ENCODE assay signal across 18 cellular contexts in the genomic region with DNA sequence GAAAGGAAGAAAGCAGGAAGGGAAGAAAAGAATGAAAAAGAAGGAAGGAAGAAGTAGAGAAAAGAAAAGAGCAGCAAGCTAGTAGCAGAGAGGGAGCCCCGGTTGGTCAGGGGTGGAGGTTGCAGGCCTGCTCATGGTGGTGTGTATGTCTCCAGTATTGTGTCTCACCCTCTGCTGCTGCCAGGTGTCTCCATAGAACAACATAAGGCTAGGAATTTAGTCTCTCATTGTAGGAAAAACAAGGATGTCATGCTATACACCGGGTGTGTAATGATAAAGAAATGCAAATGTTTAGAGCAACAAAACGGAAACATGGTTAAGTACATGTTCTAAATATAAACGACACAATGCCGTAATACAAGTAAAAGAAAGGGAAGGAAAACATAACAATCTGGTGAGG.
DNase-seq lines count a peak whose midpoint lies in the region; ATAC-seq, FAIRE-seq and TF ChIP-seq lines count a peak whose summit lies in the region.
"Had no signal": no experiment of that assay in that cellular context is flagged by ENCODE, and none has a peak within 500 bp of the region (broad histone marks: within the 10 kb centered on the region; RNA-seq: fewer than 3 reads in every experiment).

No MANE protein-coding gene starts in this region.

- no peak overlapping the region for H3K27ac ChIP-seq in DOHH2 (ENCODE audit: low read depth, low read length)
- H3K27ac ChIP-seq in endothelial cell of umbilical vein (ENCODE audit: insufficient read depth, low read depth, low read length), result peak overlapping the region; percentile 86
- H3K27ac ChIP-seq: C4-2B, HL-60 had no signal

- FAIRE-seq in endothelial cell of umbilical vein (lab: Jason Lieb, UNC), result peak; percentile 79
- FAIRE-seq: D721Med, H54, K562 had no signal

- ATAC-seq in GM19463 (IDR thresholded peaks at IDR 0.05; ENCODE audit: unreplicated experiment) (no peak), GM18909 (IDR thresholded peaks at IDR 0.05; ENCODE audit: poor library complexity, unreplicated experiment) (no peak)
- ATAC-seq: HCT116, K562 had no signal

- H3K4me1 Mint-ChIP-seq in activated T-helper 2 cell treated with anti-CD3 and anti-CD28 coated beads, Interferon-gamma antibody, Interleukin-2, Interleukin-4, amounts not matched to agents 10 μg/mL and 5 μg/mL and 100 μg/mL, durations not matched to agents 14 hours and 24 hours and 36 hours (ENCODE audit: low read depth), result no peaks in the 10 kb centered on the region

- no peak for TF ChIP-seq CTCF in DOHH2 (IDR thresholded peaks at IDR 0.05; ENCODE audit: low read depth, low read length, poor library complexity, severe bottlenecking)
- TF ChIP-seq CTCF in endothelial cell of umbilical vein (IDR thresholded peaks at IDR 0.05; ENCODE audit: extremely low read depth in 1 of 2, insufficient read depth in 1 of 2, low read depth in 1 of 2, low read length in 2 of 2), result no peak

- POLR2A ChIA-PET in endothelial cell of umbilical vein (lab: Charles Lee), result no interaction called here

- H4K20me1 ChIP-seq in DOHH2 (ENCODE audit: control insufficient read depth, insufficient read depth, low read depth, low read length) (no peaks in the 10 kb centered on the region), endothelial cell of umbilical vein (replicated peaks; ENCODE audit: control insufficient read depth, extremely low read depth, insufficient read depth, low read length) (no peaks in the 10 kb centered on the region)

- H3K36me3 ChIP-seq in DOHH2 (ENCODE audit: control insufficient read depth, low read length), result no peaks in the 10 kb centered on the region
- H3K36me3 ChIP-seq in endothelial cell of umbilical vein (ENCODE audit: control insufficient read depth in 2 of 2, extremely low read depth in 1 of 2, insufficient read depth in 2 of 2, low read length in 2 of 2), result no peaks in the 10 kb centered on the region

- H3K9me3 ChIP-seq in DOHH2 (ENCODE audit: control insufficient read depth, insufficient read depth, low read length) (no peaks in the 10 kb centered on the region), endothelial cell of umbilical vein (replicated peaks; ENCODE audit: control insufficient read depth, insufficient read depth, low read length) (no peaks in the 10 kb centered on the region)

- H3K27me3 ChIP-seq in DOHH2 (ENCODE audit: control insufficient read depth, low read length) (no peaks in the 10 kb centered on the region), endothelial cell of umbilical vein (ENCODE audit: control insufficient read depth in 2 of 2, insufficient read depth in 2 of 2, low read length in 2 of 2) (no peaks in the 10 kb centered on the region)

- intact Hi-C loops in endothelial cell of umbilical vein (cut with micrococcal nuclease), result loop anchor here (1.0 kb wide), 2 partner anchors 32 to 359 kb away; no protein-coding TSS in a partner anchor
- intact Hi-C loops in activated T-helper 2 cell treated with anti-CD3 and anti-CD28 coated beads, Interferon-gamma antibody, Interleukin-2, Interleukin-4, amounts not matched to agents 10 μg/mL and 5 μg/mL and 100 μg/mL, durations not matched to agents 14 hours and 24 hours and 36 hours (cut with micrococcal nuclease), result no loop called here

- no peaks in the 10 kb centered on the region for H3F3A ChIP-seq in DOHH2 (ENCODE audit: control insufficient read depth, insufficient read depth)

- peaks cover 11% of the 10 kb centered on the region for H3K4me1 ChIP-seq in DOHH2 (ENCODE audit: control insufficient read depth, low read length)
- peaks cover 12% of the 10 kb centered on the region for H3K4me1 ChIP-seq in endothelial cell of umbilical vein (ENCODE audit: control insufficient read depth, extremely low read depth, insufficient read depth, low read length)
- H3K4me1 ChIP-seq: Caco-2 had no signal

- no peaks in the 10 kb centered on the region for H3K9me3 Mint-ChIP-seq in activated T-helper 2 cell treated with anti-CD3 and anti-CD28 coated beads, Interferon-gamma antibody, Interleukin-2, Interleukin-4, amounts not matched to agents 10 μg/mL and 5 μg/mL and 100 μg/mL, durations not matched to agents 14 hours and 24 hours and 36 hours
- H3K9me3 Mint-ChIP-seq: HFFc6 had no signal

- H3K27ac Mint-ChIP-seq in activated T-helper 2 cell treated with anti-CD3 and anti-CD28 coated beads, Interferon-gamma antibody, Interleukin-2, Interleukin-4, amounts not matched to agents 10 μg/mL and 5 μg/mL and 100 μg/mL, durations not matched to agents 14 hours and 24 hours and 36 hours, result no peak overlapping the region
- H3K27ac Mint-ChIP-seq: CD4-positive, alpha-beta T cell; HFFc6 had no signal

- no peaks in the 10 kb centered on the region for H3K27me3 Mint-ChIP-seq in activated T-helper 2 cell treated with anti-CD3 and anti-CD28 coated beads, Interferon-gamma antibody, Interleukin-2, Interleukin-4, amounts not matched to agents 10 μg/mL and 5 μg/mL and 100 μg/mL, durations not matched to agents 14 hours and 24 hours and 36 hours (ENCODE audit: low read depth)
- H3K27me3 Mint-ChIP-seq: CD4-positive, alpha-beta T cell had no signal

- H3K4me3 Mint-ChIP-seq in activated T-helper 2 cell treated with anti-CD3 and anti-CD28 coated beads, Interferon-gamma antibody, Interleukin-2, Interleukin-4, amounts not matched to agents 10 μg/mL and 5 μg/mL and 100 μg/mL, durations not matched to agents 14 hours and 24 hours and 36 hours (ENCODE audit: low read depth), result no peak overlapping the region
- H3K4me3 Mint-ChIP-seq: CD4-positive, alpha-beta T cell; HFFc6 had no signal

- no peaks in the 10 kb centered on the region for H3K36me3 Mint-ChIP-seq in activated T-helper 2 cell treated with anti-CD3 and anti-CD28 coated beads, Interferon-gamma antibody, Interleukin-2, Interleukin-4, amounts not matched to agents 10 μg/mL and 5 μg/mL and 100 μg/mL, durations not matched to agents 14 hours and 24 hours and 36 hours (ENCODE audit: low read depth)

- DNase-seq in HCEC 1CT, result peak; percentile 82
- DNase-seq in NOMO-1 treated with DMSO at 0.1 percent for 48 hours (lab: John Stamatoyannopoulos, UW; ENCODE audit: unreplicated experiment), result peak; percentile 52
- DNase-seq in endothelial cell of umbilical vein (ENCODE audit: low read depth, low spot score), result peak; percentile 72
- no peak for DNase-seq in activated T-helper 2 cell treated with anti-CD3 and anti-CD28 coated beads, Interferon-gamma antibody, Interleukin-2, Interleukin-4, amounts not matched to agents 10 μg/mL and 5 μg/mL and 100 μg/mL, durations not matched to agents 14 hours and 24 hours and 36 hours (ENCODE audit: low spot score)
- no peak for DNase-seq in anterior cingulate cortex (lab: John Stamatoyannopoulos, UW)
- DNase-seq: Caco-2; CD4-positive, alpha-beta T cell; GF-D8; HFFc6 had no signal

- H3K79me2 ChIP-seq in DOHH2 (ENCODE audit: control insufficient read depth, low read length) (no peaks in the 10 kb centered on the region), endothelial cell of umbilical vein (ENCODE audit: control insufficient read depth, insufficient read depth, low read length) (no peaks in the 10 kb centered on the region)

- no peaks in the 10 kb centered on the region for H3K9me2 ChIP-seq in DOHH2 (replicated peaks; ENCODE audit: control insufficient read depth, low read length)

- H3K4me2 ChIP-seq in DOHH2 (ENCODE audit: low read length), result 0 out of 2 replicates have a peak overlapping the region, but pooled peaks have one; percentile 4
- no peak overlapping the region for H3K4me2 ChIP-seq in endothelial cell of umbilical vein (ENCODE audit: insufficient read depth, low read length)

- H2AFZ ChIP-seq in endothelial cell of umbilical vein (ENCODE audit: low read depth, low read length), result no peak overlapping the region

- H3K4me3 ChIP-seq in DOHH2 (ENCODE audit: low read length), result no peak overlapping the region
- no peak overlapping the region for H3K4me3 ChIP-seq in endothelial cell of umbilical vein (replicated peaks in 1 of 3; ENCODE audit: insufficient read depth in 1 of 3, low read depth in 1 of 3, low read length in 3 of 3)
- H3K4me3 ChIP-seq: K562 had no signal

- no peak for TF ChIP-seq POLR2A in endothelial cell of umbilical vein (IDR thresholded peaks at IDR 0.05; ENCODE audit: low read depth, low read length)

- CTCF ChIA-PET in endothelial cell of umbilical vein (lab: Charles Lee), result interaction anchor here (0.9 to 1.5 kb wide), 5 partner anchors 18 to 1228 kb away, joined by 3 to 8 read pairs (median 4); no protein-coding TSS in a partner anchor

- dilution Hi-C loops in endothelial cell of umbilical vein (cut with MboI; ENCODE audit: extremely low pct_ligation_motif_present, low sequenced_read_pairs), result no loop called here

- no TSS peak for BruUV-seq in endothelial cell of umbilical vein (replicated peaks; lab: Mats Ljungman, UMichigan)

- H3K9ac ChIP-seq in endothelial cell of umbilical vein (replicated peaks; ENCODE audit: extremely low read depth, insufficient read depth, low read length), result no peak overlapping the region

- no peaks in the 10 kb centered on the region for H3K9me1 ChIP-seq in endothelial cell of umbilical vein (replicated peaks; ENCODE audit: control insufficient read depth, extremely low read depth, insufficient read depth, low read length)

TF ChIP-seq in endothelial cell of umbilical vein, 7 proteins besides CTCF, POLR2A, EP300 and RAD21:
- TF ChIP-seq JUN (IDR thresholded peaks at IDR 0.05; ENCODE audit: borderline replicate concordance, insufficient read depth, insufficient read length, low read depth) (peak; percentile 67), FOS (IDR thresholded peaks at IDR 0.05; ENCODE audit: borderline replicate concordance, insufficient read depth, low read length) (no peak)
- TF ChIP-seq, protein P1, sequence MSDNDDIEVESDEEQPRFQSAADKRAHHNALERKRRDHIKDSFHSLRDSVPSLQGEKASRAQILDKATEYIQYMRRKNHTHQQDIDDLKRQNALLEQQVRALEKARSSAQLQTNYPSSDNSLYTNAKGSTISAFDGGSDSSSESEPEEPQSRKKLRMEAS (IDR thresholded peaks at IDR 0.05; ENCODE audit: insufficient read depth, insufficient read length), result no peak

Comparison
In these comparisons a context has a peak if more than half of its experiments do, and no peak if none do; other contexts are left out.
1. DNase-seq: peak in HCEC 1CT (single experiment), NOMO-1 treated with DMSO at 0.1 percent for 48 hours (single experiment) and endothelial cell of umbilical vein (single experiment); none in activated T-helper 2 cell treated with anti-CD3 and anti-CD28 coated beads, Interferon-gamma antibody, Interleukin-2, Interleukin-4, amounts not matched to agents 10 μg/mL and 5 μg/mL and 100 μg/mL, durations not matched to agents 14 hours and 24 hours and 36 hours (single experiment) and anterior cingulate cortex (0 of 58).